Comparison of ENCODE assay signal across 1 cellular context in genomic region chr2:130963849-130964793, GRCh38.
TF ChIP-seq lines count a peak whose summit lies in the region.

No MANE protein-coding gene starts in this region.

TF ChIP-seq in K562, 482 proteins besides CTCF, POLR2A, EP300 and RAD21 (continued from another document):
- TF ChIP-seq ZMIZ1 (IDR thresholded peaks at IDR 0.05; ENCODE audit: low read depth in 2 of 2, low read length in 2 of 2) (no peak), PML (IDR thresholded peaks at IDR 0.05; ENCODE audit: low read length) (no peak), HSF4 (CRISPR knock-in tag; IDR thresholded peaks at IDR 0.05; ENCODE audit: borderline replicate concordance) (no peak), ZNF347 (CRISPR knock-in tag; IDR thresholded peaks at IDR 0.05; ENCODE audit: low read depth) (no peak), SLC30A9 (CRISPR knock-in tag; IDR thresholded peaks at IDR 0.05) (no peak), PURB (CRISPR knock-in tag; IDR thresholded peaks at IDR 0.05; ENCODE audit: low read depth) (no peak), ELF4 (CRISPR knock-in tag; IDR thresholded peaks at IDR 0.05) (no peak)
- TF ChIP-seq, protein P1, sequence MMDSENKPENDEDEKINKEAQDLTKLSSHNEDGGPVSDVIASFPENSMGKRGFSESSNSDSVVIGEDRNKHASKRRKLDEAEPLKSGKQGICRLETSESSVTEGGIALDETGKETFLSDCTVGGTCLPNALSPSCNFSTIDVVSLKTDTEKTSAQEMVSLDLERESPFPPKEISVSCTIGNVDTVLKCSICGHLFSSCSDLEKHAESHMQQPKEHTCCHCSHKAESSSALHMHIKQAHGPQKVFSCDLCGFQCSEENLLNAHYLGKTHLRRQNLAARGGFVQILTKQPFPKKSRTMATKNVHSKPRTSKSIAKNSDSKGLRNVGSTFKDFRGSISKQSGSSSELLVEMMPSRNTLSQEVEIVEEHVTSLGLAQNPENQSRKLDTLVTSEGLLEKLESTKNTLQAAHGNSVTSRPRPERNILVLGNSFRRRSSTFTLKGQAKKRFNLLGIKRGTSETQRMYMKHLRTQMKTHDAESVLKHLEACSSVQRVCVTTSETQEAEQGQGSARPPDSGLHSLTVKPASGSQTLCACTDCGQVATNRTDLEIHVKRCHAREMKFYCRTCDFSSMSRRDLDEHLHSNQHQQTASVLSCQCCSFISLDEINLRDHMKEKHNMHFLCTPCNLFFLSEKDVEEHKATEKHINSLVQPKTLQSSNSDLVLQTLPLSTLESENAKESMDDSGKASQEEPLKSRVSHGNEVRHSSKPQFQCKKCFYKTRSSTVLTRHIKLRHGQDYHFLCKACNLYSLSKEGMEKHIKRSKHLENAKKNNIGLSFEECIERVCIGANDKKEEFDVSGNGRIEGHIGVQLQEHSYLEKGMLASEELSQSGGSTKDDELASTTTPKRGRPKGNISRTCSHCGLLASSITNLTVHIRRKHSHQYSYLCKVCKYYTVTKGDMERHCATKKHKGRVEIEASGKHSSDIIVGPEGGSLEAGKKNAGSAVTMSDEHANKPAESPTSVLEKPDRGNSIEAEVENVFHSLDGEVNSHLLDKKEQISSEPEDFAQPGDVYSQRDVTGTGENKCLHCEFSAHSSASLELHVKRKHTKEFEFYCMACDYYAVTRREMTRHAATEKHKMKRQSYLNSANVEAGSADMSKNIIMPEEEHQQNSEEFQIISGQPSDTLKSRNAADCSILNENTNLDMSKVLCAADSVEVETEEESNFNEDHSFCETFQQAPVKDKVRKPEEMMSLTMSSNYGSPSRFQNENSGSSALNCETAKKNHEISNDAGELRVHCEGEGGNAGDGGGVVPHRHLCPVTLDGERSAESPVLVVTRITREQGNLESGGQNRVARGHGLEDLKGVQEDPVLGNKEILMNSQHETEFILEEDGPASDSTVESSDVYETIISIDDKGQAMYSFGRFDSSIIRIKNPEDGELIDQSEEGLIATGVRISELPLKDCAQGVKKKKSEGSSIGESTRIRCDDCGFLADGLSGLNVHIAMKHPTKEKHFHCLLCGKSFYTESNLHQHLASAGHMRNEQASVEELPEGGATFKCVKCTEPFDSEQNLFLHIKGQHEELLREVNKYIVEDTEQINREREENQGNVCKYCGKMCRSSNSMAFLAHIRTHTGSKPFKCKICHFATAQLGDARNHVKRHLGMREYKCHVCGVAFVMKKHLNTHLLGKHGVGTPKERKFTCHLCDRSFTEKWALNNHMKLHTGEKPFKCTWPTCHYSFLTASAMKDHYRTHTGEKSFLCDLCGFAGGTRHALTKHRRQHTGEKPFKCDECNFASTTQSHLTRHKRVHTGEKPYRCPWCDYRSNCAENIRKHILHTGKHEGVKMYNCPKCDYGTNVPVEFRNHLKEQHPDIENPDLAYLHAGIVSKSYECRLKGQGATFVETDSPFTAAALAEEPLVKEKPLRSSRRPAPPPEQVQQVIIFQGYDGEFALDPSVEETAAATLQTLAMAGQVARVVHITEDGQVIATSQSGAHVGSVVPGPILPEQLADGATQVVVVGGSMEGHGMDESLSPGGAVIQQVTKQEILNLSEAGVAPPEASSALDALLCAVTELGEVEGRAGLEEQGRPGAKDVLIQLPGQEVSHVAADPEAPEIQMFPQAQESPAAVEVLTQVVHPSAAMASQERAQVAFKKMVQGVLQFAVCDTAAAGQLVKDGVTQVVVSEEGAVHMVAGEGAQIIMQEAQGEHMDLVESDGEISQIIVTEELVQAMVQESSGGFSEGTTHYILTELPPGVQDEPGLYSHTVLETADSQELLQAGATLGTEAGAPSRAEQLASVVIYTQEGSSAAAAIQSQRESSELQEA (IDR thresholded peaks at IDR 0.05; ENCODE audit: low read depth) = no peak
